Comparison of ENCODE assay signal across 12 cellular contexts in the genomic region with DNA sequence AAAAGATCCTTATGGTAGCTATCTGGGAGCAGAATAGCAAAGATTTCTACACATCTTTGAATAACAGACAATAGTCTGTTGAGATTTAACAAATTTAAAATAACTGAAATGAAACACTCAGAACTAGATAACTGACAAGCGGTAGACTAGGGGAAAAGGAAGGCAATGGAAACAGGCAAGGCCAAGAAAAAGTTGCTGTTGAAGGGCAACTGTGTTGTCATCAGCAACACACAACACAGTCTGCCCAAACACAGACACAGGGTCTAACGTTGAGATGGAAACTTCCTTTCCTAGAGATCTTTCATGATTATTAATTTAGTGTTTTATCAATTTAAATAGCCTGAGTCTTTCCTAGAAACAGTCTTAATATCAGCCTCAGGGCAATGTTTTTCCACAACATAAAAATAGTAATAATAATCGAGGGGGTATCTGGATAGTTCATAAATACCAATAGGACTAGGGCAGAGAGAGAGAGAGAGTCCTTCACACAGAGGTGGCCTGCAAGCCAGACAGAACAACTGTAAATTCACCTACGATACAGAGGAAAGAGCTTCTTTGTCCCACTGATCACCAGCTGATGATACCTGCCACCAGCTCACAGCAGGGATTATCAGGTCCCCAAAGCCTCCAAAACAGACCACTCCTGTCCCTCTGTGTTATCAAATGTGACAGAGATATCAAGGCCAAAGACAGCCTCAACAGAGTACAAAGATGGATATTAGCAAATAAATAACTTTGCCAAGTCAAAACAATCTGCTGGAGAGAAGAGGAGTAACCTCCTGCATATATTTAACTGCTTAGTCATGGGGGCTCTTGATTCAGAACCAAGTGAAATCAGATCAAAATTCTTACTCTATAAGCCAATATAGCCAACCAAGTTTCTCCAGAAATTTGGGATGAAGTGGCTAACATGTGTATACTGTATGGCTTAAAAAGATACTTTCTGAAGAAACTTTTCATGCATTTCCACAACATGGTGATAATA.
A peak's percentile ranks its signal among the peaks of the same experiment; 100 is the strongest.
DNase-seq lines count a peak whose midpoint lies in the region; ATAC-seq and TF ChIP-seq lines count a peak whose summit lies in the region.
"Had no signal": no experiment of that assay in that cellular context is flagged by ENCODE, and none has a peak within 500 bp of the region (broad histone marks: within the 10 kb centered on the region; RNA-seq: fewer than 3 reads in every experiment).

No MANE protein-coding gene starts in this region.

- no peak for ATAC-seq in HG03097 (IDR thresholded peaks at IDR 0.05; ENCODE audit: low FRiP score, unreplicated experiment)

- in situ Hi-C loops in ACHN (cut with HindIII; ENCODE audit: low pct_ligation_motif_present, low pct_unique_long_range_greater_than_20kb, low sequenced_read_pairs) = no loop called here

- H3K9me3 Mint-ChIP-seq in activated T-helper 2 cell treated with anti-CD3 and anti-CD28 coated beads, Interferon-gamma antibody, Interleukin-2, Interleukin-4, amounts not matched to agents 10 μg/mL and 5 μg/mL and 100 μg/mL, durations not matched to agents 14 hours and 24 hours and 36 hours = no peaks in the 10 kb centered on the region

- no peak for TF ChIP-seq CTCF in Peyer's patch (IDR thresholded peaks at IDR 0.05)

- H3K4me1 ChIP-seq in Peyer's patch = peaks cover 0 to 8% (median 0%) of the 10 kb centered on the region in 4 donors
- H3K4me1 ChIP-seq: colonic mucosa, SJCRH30 had no signal

- peak overlapping the region; percentile 34 for H3K27ac Mint-ChIP-seq in activated T-helper 2 cell treated with anti-CD3 and anti-CD28 coated beads, Interferon-gamma antibody, Interleukin-2, Interleukin-4, amounts not matched to agents 10 μg/mL and 5 μg/mL and 100 μg/mL, durations not matched to agents 14 hours and 24 hours and 36 hours

- DNase-seq in ACHN (peak; percentile 61), HCEC 1CT (peak; percentile 43), hepatic stellate cell (ENCODE audit: low spot score) (peak; percentile 27), NCI-H2171 (lab: John Stamatoyannopoulos, UW) (no peak), Peyer's patch (no peak)
- DNase-seq in activated T-helper 2 cell treated with anti-CD3 and anti-CD28 coated beads, Interferon-gamma antibody, Interleukin-2, Interleukin-4, amounts not matched to agents 10 μg/mL and 5 μg/mL and 100 μg/mL, durations not matched to agents 14 hours and 24 hours and 36 hours (ENCODE audit: low spot score) = no peak
- no peak for DNase-seq in activated CD4-positive, alpha-beta T cell treated with anti-CD3 and anti-CD28 coated beads for 4 hours
- DNase-seq: colonic mucosa, DMS 273 treated with DMSO at 0.1 percent for 48 hours, NCI-H187, SJCRH30 had no signal

- H3K36me3 ChIP-seq in Peyer's patch = no peaks in the 10 kb centered on the region
- H3K36me3 ChIP-seq: colonic mucosa, SJCRH30 had no signal

- H3K4me1 Mint-ChIP-seq in activated T-helper 2 cell treated with anti-CD3 and anti-CD28 coated beads, Interferon-gamma antibody, Interleukin-2, Interleukin-4, amounts not matched to agents 10 μg/mL and 5 μg/mL and 100 μg/mL, durations not matched to agents 14 hours and 24 hours and 36 hours (ENCODE audit: low read depth) = peaks cover 56% of the 10 kb centered on the region

- H3K27me3 ChIP-seq in Peyer's patch = no peaks in the 10 kb centered on the region
- H3K27me3 ChIP-seq: colonic mucosa, SJCRH30 had no signal

- no peak for TF ChIP-seq POLR2A in Peyer's patch (IDR thresholded peaks at IDR 0.05)

- peaks cover 10% of the 10 kb centered on the region for H3K36me3 Mint-ChIP-seq in activated T-helper 2 cell treated with anti-CD3 and anti-CD28 coated beads, Interferon-gamma antibody, Interleukin-2, Interleukin-4, amounts not matched to agents 10 μg/mL and 5 μg/mL and 100 μg/mL, durations not matched to agents 14 hours and 24 hours and 36 hours (ENCODE audit: low read depth)

- H3K4me3 Mint-ChIP-seq in activated T-helper 2 cell treated with anti-CD3 and anti-CD28 coated beads, Interferon-gamma antibody, Interleukin-2, Interleukin-4, amounts not matched to agents 10 μg/mL and 5 μg/mL and 100 μg/mL, durations not matched to agents 14 hours and 24 hours and 36 hours (ENCODE audit: low read depth) = no peak overlapping the region

- no peaks in the 10 kb centered on the region for H3K9me3 ChIP-seq in Peyer's patch
- H3K9me3 ChIP-seq: colonic mucosa, SJCRH30 had no signal

- H3K4me3 ChIP-seq in Peyer's patch = no peak overlapping the region
- H3K4me3 ChIP-seq: colonic mucosa, SJCRH30 had no signal

- intact Hi-C loops in activated T-helper 2 cell treated with anti-CD3 and anti-CD28 coated beads, Interferon-gamma antibody, Interleukin-2, Interleukin-4, amounts not matched to agents 10 μg/mL and 5 μg/mL and 100 μg/mL, durations not matched to agents 14 hours and 24 hours and 36 hours (cut with micrococcal nuclease) = no loop called here

- H3K27ac ChIP-seq in Peyer's patch = no peak overlapping the region
- H3K27ac ChIP-seq: colonic mucosa, SJCRH30 had no signal

- H3K27me3 Mint-ChIP-seq in activated T-helper 2 cell treated with anti-CD3 and anti-CD28 coated beads, Interferon-gamma antibody, Interleukin-2, Interleukin-4, amounts not matched to agents 10 μg/mL and 5 μg/mL and 100 μg/mL, durations not matched to agents 14 hours and 24 hours and 36 hours (ENCODE audit: low read depth) = no peaks in the 10 kb centered on the region

Comparison
In these comparisons a context has a peak if more than half of its experiments do, and no peak if none do; other contexts are left out.
1. DNase-seq: peak in ACHN (single experiment), HCEC 1CT (single experiment) and hepatic stellate cell (single experiment); none in activated T-helper 2 cell treated with anti-CD3 and anti-CD28 coated beads, Interferon-gamma antibody, Interleukin-2, Interleukin-4, amounts not matched to agents 10 μg/mL and 5 μg/mL and 100 μg/mL, durations not matched to agents 14 hours and 24 hours and 36 hours (single experiment), NCI-H2171 (single experiment), activated CD4-positive, alpha-beta T cell treated with anti-CD3 and anti-CD28 coated beads for 4 hours (0 of 2) and Peyer's patch (0 of 3).